In the genomic region with DNA sequence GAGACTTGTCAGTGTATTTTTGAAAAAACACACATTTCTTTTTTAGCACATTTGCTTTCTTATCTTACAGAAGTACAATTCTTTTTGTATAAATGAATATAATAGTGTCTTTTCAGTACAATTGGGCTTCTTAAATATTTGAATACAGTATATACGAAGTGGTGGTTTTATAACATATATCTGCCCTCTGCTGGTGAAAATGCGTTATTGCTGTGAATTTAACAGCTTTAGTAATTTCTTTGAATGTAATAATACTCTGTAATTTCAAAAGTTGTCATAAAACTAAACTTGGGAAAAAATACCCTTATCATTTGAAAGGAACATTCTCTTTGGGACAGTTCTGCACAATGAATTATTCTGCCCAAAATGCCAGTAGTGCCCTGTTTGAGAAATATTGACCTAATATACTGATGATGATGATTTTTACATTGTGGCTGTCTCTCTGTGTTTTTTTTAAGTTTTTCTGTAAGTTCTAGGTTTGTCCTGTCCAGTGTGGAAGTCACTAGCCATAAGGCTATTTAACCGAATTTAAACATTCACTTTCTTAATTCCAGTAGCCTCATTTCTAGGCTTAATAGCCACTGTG, we compare ENCODE assay signal across 1 cellular context.
TF ChIP-seq lines count a peak whose summit lies in the region.

No MANE protein-coding gene starts in this region.

TF ChIP-seq in H1, 55 proteins besides CTCF, POLR2A, EP300 and RAD21:
- TF ChIP-seq MAFK (IDR thresholded peaks at IDR 0.05; ENCODE audit: low read depth, low read length) (no peak), RXRA (IDR thresholded peaks at IDR 0.05; ENCODE audit: insufficient read depth, low read depth, low read length) (no peak), CHD1 (IDR thresholded peaks at IDR 0.05; ENCODE audit: low read depth, low read length) (no peak), TAF1 (IDR thresholded peaks at IDR 0.05; ENCODE audit: low read depth, low read length) (no peak), SRF (IDR thresholded peaks at IDR 0.05; ENCODE audit: low read depth, low read length) (no peak), HDAC2 (IDR thresholded peaks at IDR 0.05; ENCODE audit: borderline replicate concordance in 1 of 2, low read depth in 2 of 2, low read length in 2 of 2) (no peak), NRF1 (IDR thresholded peaks at IDR 0.05; ENCODE audit: low read depth, low read length) (no peak), POLR2AphosphoS5 (IDR thresholded peaks at IDR 0.05; ENCODE audit: low read depth, low read length) (no peak), BRCA1 (IDR thresholded peaks at IDR 0.05; ENCODE audit: low read depth, low read length) (no peak), SP1 (IDR thresholded peaks at IDR 0.05; ENCODE audit: low read depth, low read length) (no peak)
- TF ChIP-seq, protein P1, sequence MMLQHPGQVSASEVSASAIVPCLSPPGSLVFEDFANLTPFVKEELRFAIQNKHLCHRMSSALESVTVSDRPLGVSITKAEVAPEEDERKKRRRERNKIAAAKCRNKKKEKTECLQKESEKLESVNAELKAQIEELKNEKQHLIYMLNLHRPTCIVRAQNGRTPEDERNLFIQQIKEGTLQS (IDR thresholded peaks at IDR 0.05; ENCODE audit: insufficient read depth, low read depth, low read length): no peak
